In the genomic region with DNA sequence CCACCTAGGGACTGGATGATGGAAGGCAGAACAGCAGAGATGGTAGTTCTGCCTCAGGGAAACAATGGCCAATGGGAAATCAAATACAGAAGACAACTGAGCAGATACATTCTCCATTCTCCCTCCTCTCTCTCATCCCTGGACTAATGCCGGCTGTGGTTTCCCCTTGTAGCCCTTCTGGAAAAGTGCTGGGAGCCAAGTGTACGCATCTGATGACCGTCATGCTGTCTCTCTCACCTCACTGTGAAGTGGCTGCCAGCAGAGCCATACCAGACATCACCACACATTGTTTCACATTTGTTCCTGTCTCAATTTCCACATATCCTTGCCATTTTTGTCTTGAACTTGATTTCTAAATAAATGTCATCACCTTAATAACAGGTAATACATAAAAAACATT, we compare ENCODE assay signal across 22 cellular contexts. TPM values are rescaled to one million over a fixed set of nuclear protein-coding genes. Genes with fewer than 3 reads are reported as not detected.
DNase-seq lines count a peak whose midpoint lies in the region; ATAC-seq, FAIRE-seq and TF ChIP-seq lines count a peak whose summit lies in the region.
"Had no signal": no experiment of that assay in that cellular context is flagged by ENCODE, and none has a peak within 500 bp of the region (broad histone marks: within the 10 kb centered on the region; RNA-seq: fewer than 3 reads in every experiment).

No MANE protein-coding gene starts in this region.

- H3K9me3 Mint-ChIP-seq in glutamatergic neuron (ENCODE audit: unreplicated experiment) = peaks cover 1% of the 10 kb centered on the region
- H3K9me3 Mint-ChIP-seq in stimulated activated naive CD8-positive, alpha-beta T cell treated with anti-CD3 and anti-CD28 coated beads, Interleukin-15, amount 100 ng/mL, for 72 hours = no peaks in the 10 kb centered on the region
- H3K9me3 Mint-ChIP-seq: GM23338, HFFc6 had no signal

- H3K27me3 Mint-ChIP-seq in glutamatergic neuron (ENCODE audit: unreplicated experiment) = no peaks in the 10 kb centered on the region
- H3K27me3 Mint-ChIP-seq in stimulated activated naive CD8-positive, alpha-beta T cell treated with anti-CD3 and anti-CD28 coated beads, Interleukin-15, amount 100 ng/mL, for 72 hours = no peaks in the 10 kb centered on the region
- H3K27me3 Mint-ChIP-seq: CD4-positive, alpha-beta memory T cell had no signal

- no peaks in the 10 kb centered on the region for H3K9me3 ChIP-seq in left ventricle myocardium inferior (replicated peaks)
- H3K9me3 ChIP-seq: BLaER1 had no signal

- no peaks in the 10 kb centered on the region for H3K36me3 Mint-ChIP-seq in glutamatergic neuron (ENCODE audit: unreplicated experiment)

- H3K4me3 ChIP-seq in left ventricle myocardium inferior = no peak overlapping the region
- H3K4me3 ChIP-seq: BLaER1, GM12878, GM23338 had no signal

- no peaks in the 10 kb centered on the region for H3K36me3 ChIP-seq in left ventricle myocardium inferior

- H3K4me1 Mint-ChIP-seq in glutamatergic neuron (ENCODE audit: low read depth, unreplicated experiment) = peaks cover 8% of the 10 kb centered on the region
- H3K4me1 Mint-ChIP-seq in stimulated activated naive CD8-positive, alpha-beta T cell treated with anti-CD3 and anti-CD28 coated beads, Interleukin-15, amount 100 ng/mL, for 72 hours = peaks cover 20% of the 10 kb centered on the region
- H3K4me1 Mint-ChIP-seq: CD14-positive monocyte had no signal

- DNase-seq in Right ventricle myocardium superior (no peak), cardiac septum (ENCODE audit: low spot score) (no peak), glutamatergic neuron (no peak), left ventricle myocardium inferior (peak; percentile 29), RCC 7860 (ENCODE audit: low spot score) (no peak), SK-N-DZ (ENCODE audit: low spot score) (no peak), epidermal melanocyte (ENCODE audit: insufficient read length, low spot score) (no peak)
- no peak for DNase-seq in stimulated activated naive CD8-positive, alpha-beta T cell treated with anti-CD3 and anti-CD28 coated beads, Interleukin-15, amount 100 ng/mL, for 72 hours
- DNase-seq: 8988T; Calu3; CD4-positive, alpha-beta memory T cell; DMS79 treated with DMSO at 0.1 percent for 48 hours; H7; HFFc6 had no signal

- peaks cover 7% of the 10 kb centered on the region for H3K4me1 ChIP-seq in left ventricle myocardium inferior
- H3K4me1 ChIP-seq: BLaER1 had no signal

- FAIRE-seq in RCC 7860 (lab: Jason Lieb, UNC) = no peak
- FAIRE-seq: GM12878 had no signal

- intact Hi-C loops in Right ventricle myocardium superior (cut with DNase I) = no loop called here
- intact Hi-C loops in cardiac septum (cut with DNase I) = no loop called here
- intact Hi-C loops in left ventricle myocardium inferior (cut with micrococcal nuclease) = no loop called here

- no peak overlapping the region for H3K27ac ChIP-seq in left ventricle myocardium inferior (replicated peaks)
- H3K27ac ChIP-seq: BLaER1, HL-60 had no signal

- peak; percentile 89 for ATAC-seq in Right ventricle myocardium superior (ENCODE audit: poor library complexity)
- no peak for ATAC-seq in stimulated activated naive CD8-positive, alpha-beta T cell treated with anti-CD3 and anti-CD28 coated beads, Interleukin-15, amount 100 ng/mL, for 72 hours
- ATAC-seq: GM23338, HCT116 had no signal

- H3K27me3 ChIP-seq in left ventricle myocardium inferior (ENCODE audit: low read depth) = no peaks in the 10 kb centered on the region
- H3K27me3 ChIP-seq: BLaER1 had no signal

- no peak for TF ChIP-seq CTCF in glutamatergic neuron (IDR thresholded peaks at IDR 0.05; ENCODE audit: partially characterized antibody, unreplicated experiment)
- TF ChIP-seq CTCF in left ventricle myocardium inferior (IDR thresholded peaks at IDR 0.05; ENCODE audit: borderline replicate concordance) = no peak

- H3K27ac Mint-ChIP-seq in glutamatergic neuron (ENCODE audit: unreplicated experiment) = peak overlapping the region; percentile 28
- no peak overlapping the region for H3K27ac Mint-ChIP-seq in stimulated activated naive CD8-positive, alpha-beta T cell treated with anti-CD3 and anti-CD28 coated beads, Interleukin-15, amount 100 ng/mL, for 72 hours
- H3K27ac Mint-ChIP-seq: CD4-positive, alpha-beta memory T cell; GM23338; HFFc6 had no signal

- no peak overlapping the region for H3K4me3 Mint-ChIP-seq in glutamatergic neuron (ENCODE audit: unreplicated experiment)
- H3K4me3 Mint-ChIP-seq in stimulated activated naive CD8-positive, alpha-beta T cell treated with anti-CD3 and anti-CD28 coated beads, Interleukin-15, amount 100 ng/mL, for 72 hours = no peak overlapping the region
- H3K4me3 Mint-ChIP-seq: CD14-positive monocyte; CD4-positive, alpha-beta memory T cell; GM23338; HFFc6 had no signal

RNA-seq across cellular contexts. Expression of gene TAS2R46, which starts 3.1 kb away (rescaled TPM):
- not detected for total RNA-seq in Right ventricle myocardium superior
- total RNA-seq in cardiac septum = 0.78 TPM
- total RNA-seq in glutamatergic neuron (ENCODE audit: unreplicated experiment) = 3.3 TPM
- total RNA-seq in left ventricle myocardium inferior = 0.30 TPM
- polyA plus RNA-seq in SK-N-DZ (2014; cell fraction: cytosol; rRNA removed) = not detected in 2 replicates
- 0.24 TPM in 1 of 2 replicates, not detected in the other for polyA plus RNA-seq in SK-N-DZ (2014; cell fraction: nucleus; rRNA removed)
- total RNA-seq: HT1080 had no signal
- polyA plus RNA-seq: AG04450, CD14-positive monocyte had no signal

RNA-seq across cellular contexts. Expression of gene TAS2R31, which starts 27.8 kb away (rescaled TPM):
- total RNA-seq in Right ventricle myocardium superior = 0.38 TPM
- total RNA-seq in cardiac septum = 2.1 TPM
- total RNA-seq in glutamatergic neuron (ENCODE audit: unreplicated experiment) = 5.7 TPM
- 0.88 TPM for total RNA-seq in left ventricle myocardium inferior
- 1.0 and 1.9 TPM in 2 replicates for polyA plus RNA-seq in SK-N-DZ (2014; cell fraction: cytosol; rRNA removed)
- polyA plus RNA-seq in SK-N-DZ (2014; cell fraction: nucleus; rRNA removed) = 1.4 and 2.4 TPM in 2 replicates
- polyA plus RNA-seq: CD14-positive monocyte; CD4-positive, alpha-beta memory T cell; GM23338 had no signal

RNA-seq across cellular contexts. Expression of gene TAS2R43, which starts 33.1 kb away (rescaled TPM):
- total RNA-seq in Right ventricle myocardium superior (not detected), cardiac septum (0.32 TPM), glutamatergic neuron (ENCODE audit: unreplicated experiment) (1.5 TPM), left ventricle myocardium inferior (not detected)
- polyA plus RNA-seq in SK-N-DZ (2014; cell fraction: cytosol; rRNA removed) = not detected in 2 replicates
- polyA plus RNA-seq in SK-N-DZ (2014; cell fraction: nucleus; rRNA removed) = 1.5 and 2.2 TPM in 2 replicates
- total RNA-seq: H7, HFFc6, HT1080 had no signal
- polyA plus RNA-seq: AG04450, CD14-positive monocyte, GM23338 had no signal

RNA-seq across cellular contexts. Expression of gene TAS2R19, which starts 36.6 kb away (rescaled TPM):
- total RNA-seq in Right ventricle myocardium superior = 0.51 TPM
- 1.5 TPM for total RNA-seq in cardiac septum
- total RNA-seq in glutamatergic neuron (ENCODE audit: unreplicated experiment) = 7.9 TPM
- total RNA-seq in left ventricle myocardium inferior = 0.38 TPM
- polyA plus RNA-seq in SK-N-DZ (2014; cell fraction: cytosol; rRNA removed) = 0.46 and 0.60 TPM in 2 replicates
- polyA plus RNA-seq in SK-N-DZ (2014; cell fraction: nucleus; rRNA removed) = 1.4 and 2.1 TPM in 2 replicates
- polyA plus RNA-seq: CD14-positive monocyte; CD4-positive, alpha-beta memory T cell had no signal
